In genomic region chr20:17560344-17561074, GRCh38 we compare ENCODE assay signal across 14 cellular contexts. TPM values are rescaled to one million over a fixed set of nuclear protein-coding genes. Genes with fewer than 3 reads are reported as not detected.
DNase-seq lines count a peak whose midpoint lies in the region; ATAC-seq and TF ChIP-seq lines count a peak whose summit lies in the region.
"Had no signal": no experiment of that assay in that cellular context is flagged by ENCODE, and none has a peak within 500 bp of the region (broad histone marks: within the 10 kb centered on the region; RNA-seq: fewer than 3 reads in every experiment).

No MANE protein-coding gene starts in this region.

- DNase-seq in EL, result peak; percentile 36
- no peak for DNase-seq in PC-9
- no peak for DNase-seq in chondrocyte (ENCODE audit: low spot score)
- no peak for DNase-seq in AML-193 (lab: John Stamatoyannopoulos, UW)
- no peak for DNase-seq in NCI-H2196 (lab: John Stamatoyannopoulos, UW; ENCODE audit: unreplicated experiment)
- DNase-seq: activated gamma-delta T cell; CD4-positive, alpha-beta T cell; glutamatergic neuron; MV-4-11; naive B cell; NCI-H2171 treated with DMSO at 0.1 percent for 48 hours had no signal

- H3K9me3 ChIP-seq in PC-9 (ENCODE audit: insufficient read depth, low read depth), result no peaks in the 10 kb centered on the region

- H2AFZ ChIP-seq in PC-9, result no peak overlapping the region

- no peaks in the 10 kb centered on the region for H3K9me2 ChIP-seq in PC-9 (ENCODE audit: insufficient read depth)

- H3K4me3 ChIP-seq in PC-9, result no peak overlapping the region
- H3K4me3 ChIP-seq in rectal smooth muscle tissue (ENCODE audit: low read length), result no peak overlapping the region

- H3K36me3 ChIP-seq in PC-9 (ENCODE audit: low read depth) (no peaks in the 10 kb centered on the region), rectal smooth muscle tissue (ENCODE audit: control insufficient read depth, insufficient read depth, low read length) (no peaks in the 10 kb centered on the region)

- TF ChIP-seq CTCF in PC-9 (conservative IDR thresholded peaks at IDR 0.05) (no peak), chondrocyte (IDR thresholded peaks at IDR 0.05) (no peak)

- no peak overlapping the region for H3K4me2 ChIP-seq in PC-9

- H3K4me1 ChIP-seq in PC-9 (replicated peaks; ENCODE audit: insufficient read depth) (peaks cover 91% of the 10 kb centered on the region), rectal smooth muscle tissue (ENCODE audit: control insufficient read depth, insufficient read depth, low read length) (peaks cover 38% of the 10 kb centered on the region)

- peaks cover 65% of the 10 kb centered on the region for H3F3A ChIP-seq in PC-9 (ENCODE audit: insufficient read depth, low read depth)

- POLR2A ChIA-PET in PC-9 (lab: Charles Lee; ENCODE audit: unreplicated experiment), result interaction anchor here (4.5 kb wide), 1 partner anchor 10 kb away, joined by 78 read pairs; the partner anchor contains the start of gene DSTN

- no TSS peak for BruUV-seq in PC-9 (replicated peaks; lab: Mats Ljungman, UMichigan)

- no peaks in the 10 kb centered on the region for H3K9me3 Mint-ChIP-seq in chondrocyte (ENCODE audit: low read depth)
- H3K9me3 Mint-ChIP-seq: CD4-positive, alpha-beta T cell; naive B cell had no signal

- intact Hi-C loops in PC-9 (cut with micrococcal nuclease; ENCODE audit: unreplicated experiment), result no loop called here

- no peak overlapping the region for H3K4me3 Mint-ChIP-seq in chondrocyte (ENCODE audit: unreplicated experiment)
- H3K4me3 Mint-ChIP-seq: CD4-positive, alpha-beta T cell; naive B cell had no signal

- peaks cover 95% of the 10 kb centered on the region for H3K4me1 Mint-ChIP-seq in chondrocyte (ENCODE audit: low read depth)
- H3K4me1 Mint-ChIP-seq: naive B cell had no signal

- H3K36me3 Mint-ChIP-seq in chondrocyte (ENCODE audit: low read depth), result no peaks in the 10 kb centered on the region
- H3K36me3 Mint-ChIP-seq: naive B cell had no signal

- H3K27ac Mint-ChIP-seq in chondrocyte (ENCODE audit: unreplicated experiment), result peak overlapping the region; percentile 100
- H3K27ac Mint-ChIP-seq: CD4-positive, alpha-beta T cell had no signal

- H3K79me2 ChIP-seq in PC-9 (ENCODE audit: low read depth), result peaks cover 5% of the 10 kb centered on the region; the same call in 1 of the 2 replicates

- no peaks in the 10 kb centered on the region for H3K27me3 ChIP-seq in PC-9 (ENCODE audit: insufficient read depth, low read depth)
- no peaks in the 10 kb centered on the region for H3K27me3 ChIP-seq in rectal smooth muscle tissue (ENCODE audit: control insufficient read depth, insufficient read depth, low read length)

- no peak overlapping the region for H3K9ac ChIP-seq in rectal smooth muscle tissue (ENCODE audit: low read length)

- H3K27ac ChIP-seq in PC-9 (peak overlapping the region; percentile 92), rectal smooth muscle tissue (ENCODE audit: low read depth, low read length) (peak overlapping the region; percentile 94)

- no peak for ATAC-seq in GM18517 (IDR thresholded peaks at IDR 0.05; ENCODE audit: unreplicated experiment)
- ATAC-seq: SK-N-SH treated with all-trans-retinoic acid at 6 μM for 48 hours had no signal

- no peaks in the 10 kb centered on the region for H4K20me1 ChIP-seq in PC-9 (ENCODE audit: insufficient read depth)

- CTCF ChIA-PET in PC-9 (lab: Charles Lee), result no interaction called here

- H3K27me3 Mint-ChIP-seq in chondrocyte (ENCODE audit: low read depth), result no peaks in the 10 kb centered on the region
- H3K27me3 Mint-ChIP-seq: CD4-positive, alpha-beta T cell had no signal

RNA-seq across cellular contexts. Expression of gene DSTN, which starts 9.4 kb away (rescaled TPM):
- total RNA-seq in PC-9 (2021), result 296 and 366 TPM in 2 replicates
- total RNA-seq in chondrocyte, result 878 to 1,290 TPM (median 1,265 TPM) in 3 replicates

RNA-seq across cellular contexts. Expression of gene BFSP1, which starts 29.3 kb away (rescaled TPM):
- total RNA-seq in PC-9 (2021) (10.4 and 13.8 TPM in 2 replicates), chondrocyte (9.6 to 14.4 TPM (median 11.7 TPM) in 3 replicates)
